ENCODE assay signal across 17 cellular contexts in the genomic region with DNA sequence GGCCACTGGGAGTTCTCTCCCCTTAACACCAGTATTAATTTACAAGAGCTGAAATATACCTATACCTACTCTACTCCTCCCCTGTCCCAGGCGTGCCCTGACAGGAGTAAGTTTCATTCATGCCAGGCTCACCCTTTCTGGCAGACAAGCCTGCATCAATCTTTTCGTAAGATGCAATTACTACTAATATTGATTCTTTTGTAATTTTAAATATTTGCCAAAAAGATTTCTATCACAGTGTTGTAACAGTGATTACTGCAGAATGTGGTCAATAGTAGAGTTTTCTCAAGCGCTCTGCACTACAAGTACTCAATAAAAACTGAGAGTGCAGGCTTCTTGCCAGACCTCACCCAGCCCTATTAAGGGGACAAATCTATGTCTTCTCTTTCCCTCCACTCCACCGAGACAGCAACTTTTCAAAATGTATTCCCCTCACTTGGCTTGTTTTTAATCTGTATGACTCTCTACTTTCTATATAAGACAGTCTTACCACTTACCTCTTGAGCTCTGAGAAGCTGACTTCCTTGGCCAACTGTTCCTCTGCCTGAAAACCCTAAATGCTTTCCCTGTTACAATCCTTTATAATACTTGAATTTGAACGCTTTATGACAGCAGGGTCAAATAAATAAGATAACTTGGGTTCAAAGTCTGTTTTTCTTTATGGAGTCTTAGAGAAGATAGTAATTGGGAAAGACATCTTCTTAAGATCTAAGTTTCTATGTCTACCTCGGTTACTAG. TPM values are rescaled to one million over a fixed set of nuclear protein-coding genes. Genes with fewer than 3 reads are reported as not detected.
DNase-seq lines count a peak whose midpoint lies in the region; ATAC-seq and TF ChIP-seq lines count a peak whose summit lies in the region.
"Had no signal": no experiment of that assay in that cellular context is flagged by ENCODE, and none has a peak within 500 bp of the region (broad histone marks: within the 10 kb centered on the region; RNA-seq: fewer than 3 reads in every experiment).

A gene with protein sequence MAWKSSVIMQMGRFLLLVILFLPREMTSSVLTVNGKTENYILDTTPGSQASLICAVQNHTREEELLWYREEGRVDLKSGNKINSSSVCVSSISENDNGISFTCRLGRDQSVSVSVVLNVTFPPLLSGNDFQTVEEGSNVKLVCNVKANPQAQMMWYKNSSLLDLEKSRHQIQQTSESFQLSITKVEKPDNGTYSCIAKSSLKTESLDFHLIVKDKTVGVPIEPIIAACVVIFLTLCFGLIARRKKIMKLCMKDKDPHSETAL (minus strand): TSS at position 555 of the 738 bp plus-strand sequence. CDS start 1,924 bp downstream, outside the sequence.

- intact Hi-C loops in activated CD4-positive, alpha-beta T cell treated with anti-CD3 and anti-CD28 coated beads for 36 hours (cut with DNase I, micrococcal nuclease) = loop anchor here (2.0 kb wide), 2 partner anchors 47 to 217 kb away; a partner anchor contains a TSS

- CTCF ChIA-PET in activated CD4-positive, alpha-beta T cell treated with anti-CD3 and anti-CD28 coated beads for 36 hours (lab: Charles Lee) = interaction anchor here (0.6 to 3.8 kb wide), 14 partner anchors 8 to 229 kb away, joined by 3 to 27 read pairs (median 4); a partner anchor contains a TSS

- H3K36me3 ChIP-seq in BE2C = no peaks in the 10 kb centered on the region
- H3K36me3 ChIP-seq: tibial nerve had no signal

- H3K9me3 Mint-ChIP-seq in activated CD4-positive, alpha-beta T cell treated with anti-CD3 and anti-CD28 coated beads for 36 hours (ENCODE audit: low read depth) = no peaks in the 10 kb centered on the region
- H3K9me3 Mint-ChIP-seq in central memory CD8-positive, alpha-beta T cell = no peaks in the 10 kb centered on the region
- H3K9me3 Mint-ChIP-seq in nephron progenitor cell = no peaks in the 10 kb centered on the region

- ATAC-seq in activated CD4-positive, alpha-beta T cell treated with anti-CD3 and anti-CD28 coated beads for 36 hours = no peak
- no peak for ATAC-seq in central memory CD8-positive, alpha-beta T cell (replicated peaks; ENCODE audit: extremely low read depth, poor library complexity, severe bottlenecking)
- no peak for ATAC-seq in HG02885 (IDR thresholded peaks at IDR 0.05; ENCODE audit: poor library complexity, unreplicated experiment)
- ATAC-seq: psoas muscle had no signal

- no peaks in the 10 kb centered on the region for H3K36me3 Mint-ChIP-seq in activated CD4-positive, alpha-beta T cell treated with anti-CD3 and anti-CD28 coated beads for 36 hours (ENCODE audit: low read depth)
- peaks cover 4% of the 10 kb centered on the region for H3K36me3 Mint-ChIP-seq in central memory CD8-positive, alpha-beta T cell (ENCODE audit: insufficient read depth)
- no peaks in the 10 kb centered on the region for H3K36me3 Mint-ChIP-seq in nephron progenitor cell (ENCODE audit: low read depth)

- POLR2A ChIA-PET in activated CD4-positive, alpha-beta T cell treated with anti-CD3 and anti-CD28 coated beads for 36 hours (lab: Charles Lee) = no interaction called here

- H3K4me1 Mint-ChIP-seq in activated CD4-positive, alpha-beta T cell treated with anti-CD3 and anti-CD28 coated beads for 36 hours = peaks cover 55% of the 10 kb centered on the region
- peaks cover 38% of the 10 kb centered on the region for H3K4me1 Mint-ChIP-seq in central memory CD8-positive, alpha-beta T cell
- peaks cover 19% of the 10 kb centered on the region for H3K4me1 Mint-ChIP-seq in nephron progenitor cell

- H3K27me3 ChIP-seq in BE2C = no peaks in the 10 kb centered on the region
- H3K27me3 ChIP-seq: tibial nerve had no signal

- no peak for TF ChIP-seq CTCF in nephron progenitor cell (IDR thresholded peaks at IDR 0.05)
- TF ChIP-seq CTCF in BE2C (IDR thresholded peaks at IDR 0.05; ENCODE audit: low read depth, low read length) = no peak

- peak within 1 kb of the TSS; percentile 82 for H3K27ac Mint-ChIP-seq in activated CD4-positive, alpha-beta T cell treated with anti-CD3 and anti-CD28 coated beads for 36 hours
- peak within 1 kb of the TSS; percentile 96 for H3K27ac Mint-ChIP-seq in central memory CD8-positive, alpha-beta T cell (ENCODE audit: low read depth)
- peak within 1 kb of the TSS; percentile 44 for H3K27ac Mint-ChIP-seq in nephron progenitor cell

- H3K9me3 ChIP-seq in BE2C = no peaks in the 10 kb centered on the region
- H3K9me3 ChIP-seq: psoas muscle, tibial nerve had no signal

- no peaks in the 10 kb centered on the region for H3K4me1 ChIP-seq in BE2C
- H3K4me1 ChIP-seq: psoas muscle, tibial nerve had no signal

- no peak within 1 kb of the TSS for H3K4me3 ChIP-seq in BE2C (ENCODE audit: low read depth, low read length)
- H3K4me3 ChIP-seq: psoas muscle, tibial nerve had no signal

- H3K4me3 Mint-ChIP-seq in activated CD4-positive, alpha-beta T cell treated with anti-CD3 and anti-CD28 coated beads for 36 hours = peak within 1 kb of the TSS; percentile 1
- H3K4me3 Mint-ChIP-seq in central memory CD8-positive, alpha-beta T cell = peak within 1 kb of the TSS; percentile 76
- no peak within 1 kb of the TSS for H3K4me3 Mint-ChIP-seq in nephron progenitor cell

- no peak for DNase-seq in activated CD4-positive, alpha-beta T cell treated with anti-CD3 and anti-CD28 coated beads for 36 hours
- DNase-seq in activated CD4-positive, alpha-beta T cell treated with anti-CD3 and anti-CD28 coated beads for 4 hours = no peak
- DNase-seq in NCI-H1105 (lab: John Stamatoyannopoulos, UW) (peak; percentile 3), nephron progenitor cell (no peak), BE2C (no peak), NCI-H187 treated with DMSO at 0.1 percent for 48 hours (lab: John Stamatoyannopoulos, UW) (no peak)
- no peak for DNase-seq in central memory CD8-positive, alpha-beta T cell (ENCODE audit: low spot score in 2 of 2)
- DNase-seq: NCI-H1092 treated with DMSO at 0.1 percent for 48 hours; NCI-H524 treated with DMSO at 0.1 percent for 48 hours; psoas muscle; stimulated activated CD4-positive, alpha-beta T cell treated with anti-CD3 and anti-CD28 coated beads, Interleukin-15, amount 100 ng/mL, for 24 hours had no signal

- H3K27me3 Mint-ChIP-seq in activated CD4-positive, alpha-beta T cell treated with anti-CD3 and anti-CD28 coated beads for 36 hours = no peaks in the 10 kb centered on the region
- H3K27me3 Mint-ChIP-seq in central memory CD8-positive, alpha-beta T cell = no peaks in the 10 kb centered on the region
- peaks cover 13% of the 10 kb centered on the region for H3K27me3 Mint-ChIP-seq in nephron progenitor cell (ENCODE audit: low read depth, poor library complexity)

RNA-seq across cellular contexts. Expression of the gene that starts here (rescaled TPM):
- not detected for total RNA-seq in activated CD4-positive, alpha-beta T cell treated with anti-CD3 and anti-CD28 coated beads for 36 hours
- polyA plus RNA-seq in BE2C (2012; ENCODE audit: insufficient read depth, insufficient read length, low read depth) = not detected
- total RNA-seq: fibroblast of villous mesenchyme, mononuclear cell, psoas muscle, RPMI7951, tibial nerve had no signal
- polyA plus RNA-seq: AG04450, psoas muscle had no signal

Comparison
In these comparisons a context has a peak if more than half of its experiments do, and no peak if none do; other contexts are left out.
1. H3K27ac Mint-ChIP-seq: peak in every context shown above with its lines; median percentile 96 in central memory CD8-positive, alpha-beta T cell; 82 in activated CD4-positive, alpha-beta T cell treated with anti-CD3 and anti-CD28 coated beads for 36 hours; 44 in nephron progenitor cell.